In genomic region chr17:31726980-31727427, GRCh38 we compare ENCODE assay signal across 18 cellular contexts.
DNase-seq lines count a peak whose midpoint lies in the region; ATAC-seq and TF ChIP-seq lines count a peak whose summit lies in the region.
"Had no signal": no experiment of that assay in that cellular context is flagged by ENCODE, and none has a peak within 500 bp of the region (broad histone marks: within the 10 kb centered on the region; RNA-seq: fewer than 3 reads in every experiment).

No MANE protein-coding gene starts in this region.

- H3K36me3 ChIP-seq in breast epithelium: no peaks in the 10 kb centered on the region
- H3K36me3 ChIP-seq: neutrophil, tibial nerve had no signal

- TF ChIP-seq POLR2A in breast epithelium (IDR thresholded peaks at IDR 0.05) (no peak), lower leg skin (IDR thresholded peaks at IDR 0.05) (no peak)

- H3K9me3 Mint-ChIP-seq in MCF 10A (ENCODE audit: unreplicated experiment) (no peaks in the 10 kb centered on the region), mesothelial cell of epicardium (no peaks in the 10 kb centered on the region)
- H3K9me3 Mint-ChIP-seq in stimulated activated naive B cell treated with anti-CD40 and anti-IgM and Interleukin-4, amounts not matched to agents 10 μg/mL and 1 μg/mL and 100 μg/mL, for 72 hours: peaks cover 4% of the 10 kb centered on the region in 2 donors
- H3K9me3 Mint-ChIP-seq: immature natural killer cell had no signal

- WGBS in lower leg skin, 2 donors: 58 to 59% methylated on average over 4 of the region's 4 CpGs

- H3K27ac ChIP-seq in breast epithelium: no peak overlapping the region
- H3K27ac ChIP-seq: A549, neutrophil, tibial nerve had no signal

- H3K27ac Mint-ChIP-seq in MCF 10A (ENCODE audit: low read depth, unreplicated experiment): peak overlapping the region; percentile 79
- no peak overlapping the region for H3K27ac Mint-ChIP-seq in stimulated activated naive B cell treated with anti-CD40 and anti-IgM and Interleukin-4, amounts not matched to agents 10 μg/mL and 1 μg/mL and 100 μg/mL, for 72 hours
- no peak overlapping the region for H3K27ac Mint-ChIP-seq in mesothelial cell of epicardium
- H3K27ac Mint-ChIP-seq: immature natural killer cell had no signal

- H3K36me3 Mint-ChIP-seq in MCF 10A (ENCODE audit: insufficient read depth, unreplicated experiment) (no peaks in the 10 kb centered on the region), mesothelial cell of epicardium (no peaks in the 10 kb centered on the region)
- no peaks in the 10 kb centered on the region for H3K36me3 Mint-ChIP-seq in stimulated activated naive B cell treated with anti-CD40 and anti-IgM and Interleukin-4, amounts not matched to agents 10 μg/mL and 1 μg/mL and 100 μg/mL, for 72 hours
- H3K36me3 Mint-ChIP-seq: immature natural killer cell had no signal

- BruUV-seq in MCF 10A (replicated peaks; lab: Mats Ljungman, UMichigan): no TSS peak

- H3K27me3 Mint-ChIP-seq in MCF 10A (ENCODE audit: insufficient read depth, unreplicated experiment) (no peaks in the 10 kb centered on the region), mesothelial cell of epicardium (ENCODE audit: low read depth) (peaks cover 2% of the 10 kb centered on the region)
- peaks cover 13 to 17% of the 10 kb centered on the region in 2 donors for H3K27me3 Mint-ChIP-seq in stimulated activated naive B cell treated with anti-CD40 and anti-IgM and Interleukin-4, amounts not matched to agents 10 μg/mL and 1 μg/mL and 100 μg/mL, for 72 hours

- H3K4me3 ChIP-seq in breast epithelium: no peak overlapping the region
- no peak overlapping the region for H3K4me3 ChIP-seq in lower leg skin (ENCODE audit: low read depth, poor library complexity, severe bottlenecking)
- H3K4me3 ChIP-seq: A549, tibial nerve had no signal

- H3K4me3 Mint-ChIP-seq in MCF 10A (ENCODE audit: unreplicated experiment) (no peak overlapping the region), mesothelial cell of epicardium (no peak overlapping the region)
- no peak overlapping the region for H3K4me3 Mint-ChIP-seq in stimulated activated naive B cell treated with anti-CD40 and anti-IgM and Interleukin-4, amounts not matched to agents 10 μg/mL and 1 μg/mL and 100 μg/mL, for 72 hours
- H3K4me3 Mint-ChIP-seq: immature natural killer cell had no signal

- CTCF ChIA-PET in MCF 10A (lab: Yijun Ruan, JAX): interaction anchor here (0.7 kb wide), 1 partner anchor 819 kb away, joined by 4 read pairs; no protein-coding TSS in a partner anchor

- no peaks in the 10 kb centered on the region for H3K4me1 ChIP-seq in breast epithelium
- H3K4me1 ChIP-seq: A549, tibial nerve had no signal

- no peak for ATAC-seq in stimulated activated naive B cell treated with anti-CD40 and anti-IgM and Interleukin-4, amounts not matched to agents 10 μg/mL and 1 μg/mL and 100 μg/mL, for 72 hours (replicated peaks)
- ATAC-seq: A549, Right ventricle myocardium inferior had no signal

- POLR2A ChIA-PET in MCF 10A (lab: Yijun Ruan, JAX): no interaction called here

- H3K27me3 ChIP-seq in breast epithelium: no peaks in the 10 kb centered on the region
- H3K27me3 ChIP-seq: neutrophil, tibial nerve had no signal

- DNase-seq in MCF 10A (ENCODE audit: unreplicated experiment) (peak; percentile 52), breast epithelium (ENCODE audit: low spot score in 2 of 2) (no peak), amniotic epithelial cell (ENCODE audit: low read depth) (peak; percentile 82), glomerular visceral epithelial cell (ENCODE audit: extremely low spot score) (peak; percentile 12), lower leg skin (ENCODE audit: low spot score in 2 of 2) (no peak), mesothelial cell of epicardium (ENCODE audit: low spot score in 2 of 2, unreplicated experiment in 2 of 2) (no peak), SHP77 treated with DMSO at 0.1 percent for 48 hours (lab: John Stamatoyannopoulos, UW) (no peak)
- DNase-seq in stimulated activated naive B cell treated with anti-CD40 and anti-IgM and Interleukin-4, amounts not matched to agents 10 μg/mL and 1 μg/mL and 100 μg/mL, for 72 hours: no peak
- DNase-seq: activated CD4-positive, alpha-beta T cell treated with anti-CD3 and anti-CD28 coated beads for 4 hours; activated naive CD4-positive, alpha-beta T cell treated with anti-CD3 and anti-CD28 coated beads, Interleukin-2, amount 50 U/mL, for 16 hours; effector memory CD4-positive, alpha-beta T cell; H7; immature natural killer cell; T-helper 2 cell had no signal

- H3K4me1 Mint-ChIP-seq in MCF 10A (ENCODE audit: insufficient read depth, unreplicated experiment) (peaks cover 13% of the 10 kb centered on the region), mesothelial cell of epicardium (no peaks in the 10 kb centered on the region)
- no peaks in the 10 kb centered on the region for H3K4me1 Mint-ChIP-seq in stimulated activated naive B cell treated with anti-CD40 and anti-IgM and Interleukin-4, amounts not matched to agents 10 μg/mL and 1 μg/mL and 100 μg/mL, for 72 hours
- H3K4me1 Mint-ChIP-seq: immature natural killer cell had no signal

- intact Hi-C loops in MCF 10A (cut with micrococcal nuclease) (no loop called here), breast epithelium (cut with DNase I; ENCODE audit: low total_unique reads) (no loop called here), lower leg skin (cut with DNase I; ENCODE audit: low total_unique reads) (no loop called here)

- no peaks in the 10 kb centered on the region for H3K9me3 ChIP-seq in breast epithelium
- H3K9me3 ChIP-seq: A549, neutrophil, tibial nerve had no signal

- TF ChIP-seq CTCF in MCF 10A (IDR thresholded peaks at IDR 0.05; ENCODE audit: unreplicated experiment) (no peak), breast epithelium (IDR thresholded peaks at IDR 0.05) (no peak), lower leg skin (IDR thresholded peaks at IDR 0.05) (no peak), mesothelial cell of epicardium (IDR thresholded peaks at IDR 0.05; ENCODE audit: unreplicated experiment) (no peak)

Comparison
In these comparisons a context has a peak if more than half of its experiments do, and no peak if none do; other contexts are left out.
1. DNase-seq: peak in MCF 10A (single experiment), amniotic epithelial cell (single experiment) and glomerular visceral epithelial cell (single experiment); none in breast epithelium (0 of 2), lower leg skin (0 of 2), stimulated activated naive B cell treated with anti-CD40 and anti-IgM and Interleukin-4, amounts not matched to agents 10 μg/mL and 1 μg/mL and 100 μg/mL, for 72 hours (single experiment), mesothelial cell of epicardium (0 of 2) and SHP77 treated with DMSO at 0.1 percent for 48 hours (single experiment).